In genomic region chr17:40316571-40317344, GRCh38 we compare ENCODE assay signal across 8 cellular contexts. TPM values are rescaled to one million over a fixed set of nuclear protein-coding genes. Genes with fewer than 3 reads are reported as not detected.
DNase-seq lines count a peak whose midpoint lies in the region; ATAC-seq and TF ChIP-seq lines count a peak whose summit lies in the region.

No MANE protein-coding gene starts in this region.

- H4K20me1 ChIP-seq in OCI-LY3 (ENCODE audit: insufficient read depth, low read length) = peaks cover 28% of the 10 kb centered on the region

- peak overlapping the region; percentile 47; the same call in 1 of the 2 replicates for H3K9ac ChIP-seq in ES-I3 (ENCODE audit: low read depth, low read length)
- no peak overlapping the region for H3K9ac ChIP-seq in OCI-LY3 (ENCODE audit: low read length)

- peak overlapping the region; percentile 93 for H3K4me3 ChIP-seq in OCI-LY3 (ENCODE audit: low read length)
- peak overlapping the region; percentile 95 for H3K4me3 ChIP-seq in effector memory CD4-positive, alpha-beta T cell (ENCODE audit: insufficient read depth, low read depth, low read length, poor library complexity, severe bottlenecking)
- H3K4me3 ChIP-seq in mesodermal cell (ENCODE audit: extremely low read depth, insufficient read depth, low read length, poor library complexity, severe bottlenecking) = peak overlapping the region; percentile 91

- 7 to 10% methylated on average over 33 to 36 of the region's 38 CpGs for WGBS in mesodermal cell (ENCODE audit: insufficient coverage in 2 of 2), 2 experiments

- no peaks in the 10 kb centered on the region for H3K27me3 ChIP-seq in OCI-LY3 (ENCODE audit: low read depth, low read length)
- H3K27me3 ChIP-seq in effector memory CD4-positive, alpha-beta T cell (replicated peaks; ENCODE audit: control insufficient read depth, insufficient read depth, low read length, poor library complexity, severe bottlenecking) = no peaks in the 10 kb centered on the region

- no peak overlapping the region for H2AFZ ChIP-seq in OCI-LY3 (ENCODE audit: low read depth, low read length)

- H3K4me1 ChIP-seq in ES-I3 (ENCODE audit: insufficient read depth, low read length) (peaks cover 24% of the 10 kb centered on the region), OCI-LY3 (ENCODE audit: low read length) (peaks cover 53% of the 10 kb centered on the region), mesodermal cell (ENCODE audit: control insufficient read depth, insufficient read depth, low read length, poor library complexity, severe bottlenecking) (peaks cover 58% of the 10 kb centered on the region)
- H3K4me1 ChIP-seq in effector memory CD4-positive, alpha-beta T cell (ENCODE audit: control insufficient read depth, insufficient read depth, low read length, poor library complexity, severe bottlenecking) = peaks cover 58% of the 10 kb centered on the region

- TF ChIP-seq CTCF in OCI-LY3 (IDR thresholded peaks at IDR 0.05; ENCODE audit: low read depth, low read length) = no peak
- no peak for TF ChIP-seq CTCF in GM20000 (IDR thresholded peaks at IDR 0.05; ENCODE audit: extremely low read depth, missing control alignments)

- H3K4me2 ChIP-seq in OCI-LY3 (ENCODE audit: low read length) = peak overlapping the region; percentile 95

- no peak overlapping the region for H3K27ac ChIP-seq in OCI-LY3 (ENCODE audit: low read length)
- no peak overlapping the region for H3K27ac ChIP-seq in effector memory CD4-positive, alpha-beta T cell (ENCODE audit: insufficient read depth, low read length, poor library complexity, severe bottlenecking)
- peak overlapping the region; percentile 92 for H3K27ac ChIP-seq in mesodermal cell (ENCODE audit: low read depth, low read length, severe bottlenecking)

- no peak for DNase-seq in effector memory CD4-positive, alpha-beta T cell
- DNase-seq in superior temporal gyrus (ENCODE audit: extremely low spot score) (no peak), GM20000 (ENCODE audit: low spot score) (no peak)

- no peak for ATAC-seq in GM18520 (IDR thresholded peaks at IDR 0.05; ENCODE audit: unreplicated experiment)
- no peak for ATAC-seq in GM21526 (IDR thresholded peaks at IDR 0.05; ENCODE audit: low FRiP score, unreplicated experiment)

- H3K79me2 ChIP-seq in OCI-LY3 (ENCODE audit: low read length) = peaks cover 37% of the 10 kb centered on the region

- H3K9me3 ChIP-seq in ES-I3 (ENCODE audit: control insufficient read depth, insufficient read depth, low read length) = no peaks in the 10 kb centered on the region
- H3K9me3 ChIP-seq in OCI-LY3 (ENCODE audit: insufficient read depth, low read length) = no peaks in the 10 kb centered on the region
- no peaks in the 10 kb centered on the region for H3K9me3 ChIP-seq in effector memory CD4-positive, alpha-beta T cell (ENCODE audit: control insufficient read depth, low read length)
- no peaks in the 10 kb centered on the region for H3K9me3 ChIP-seq in mesodermal cell (ENCODE audit: control insufficient read depth, low read length)

- H3K36me3 ChIP-seq in ES-I3 (ENCODE audit: insufficient read depth, low read length) = no peaks in the 10 kb centered on the region
- no peaks in the 10 kb centered on the region for H3K36me3 ChIP-seq in OCI-LY3 (replicated peaks; ENCODE audit: low read depth, low read length)
- H3K36me3 ChIP-seq in effector memory CD4-positive, alpha-beta T cell (ENCODE audit: control insufficient read depth, insufficient read depth, low read length) = no peaks in the 10 kb centered on the region
- no peaks in the 10 kb centered on the region for H3K36me3 ChIP-seq in mesodermal cell (ENCODE audit: control insufficient read depth, insufficient read depth, low read length)

RNA-seq across cellular contexts. Expression of gene RARA, which starts 7.8 kb away (rescaled TPM):
- polyA plus RNA-seq in mesodermal cell (2013, experiment 1 of 2) = 40.2 TPM
- polyA plus RNA-seq in mesodermal cell (2013, experiment 2 of 2) = 31.4 TPM

RNA-seq across cellular contexts. Expression of gene CDC6, which starts 29.1 kb away (rescaled TPM):
- polyA plus RNA-seq in mesodermal cell (2013, experiment 1 of 2) = 27.1 TPM
- polyA plus RNA-seq in mesodermal cell (2013, experiment 2 of 2) = 24.8 TPM

RNA-seq across cellular contexts. Expression of gene GJD3, which starts 47.8 kb away (rescaled TPM):
- 0.37 TPM for polyA plus RNA-seq in mesodermal cell (2013, experiment 1 of 2)
- not detected for polyA plus RNA-seq in mesodermal cell (2013, experiment 2 of 2)
